Comparison of ENCODE assay signal across 9 cellular contexts in genomic region chr16:22232277-22233049, GRCh38. TPM values are rescaled to one million over a fixed set of nuclear protein-coding genes. Genes with fewer than 3 reads are reported as not detected.
A peak's percentile ranks its signal among the peaks of the same experiment; 100 is the strongest.
DNase-seq lines count a peak whose midpoint lies in the region; ATAC-seq lines count a peak whose summit lies in the region.
"Had no signal": no experiment of that assay in that cellular context is flagged by ENCODE, and none has a peak within 500 bp of the region (broad histone marks: within the 10 kb centered on the region; RNA-seq: fewer than 3 reads in every experiment).

No MANE protein-coding gene starts in this region.

- no peaks in the 10 kb centered on the region for H3K27me3 ChIP-seq in CD8-positive, alpha-beta memory T cell (ENCODE audit: insufficient read depth, low read length, poor library complexity, severe bottlenecking)
- H3K27me3 ChIP-seq: SJSA1 had no signal

- no peak overlapping the region for H3K4me3 ChIP-seq in CD8-positive, alpha-beta memory T cell (ENCODE audit: low read length)
- H3K4me3 ChIP-seq: SJSA1 had no signal

- no peaks in the 10 kb centered on the region for H3K4me1 ChIP-seq in CD8-positive, alpha-beta memory T cell (ENCODE audit: insufficient read depth, low read length)
- H3K4me1 ChIP-seq: SJSA1 had no signal

- no peaks in the 10 kb centered on the region for H3K9me3 Mint-ChIP-seq in CD8-positive, alpha-beta memory T cell

- in situ Hi-C loops in G401 (cut with HindIII; ENCODE audit: low sequenced_read_pairs), result no loop called here

- no peaks in the 10 kb centered on the region for H3K36me3 ChIP-seq in CD8-positive, alpha-beta memory T cell (ENCODE audit: insufficient read depth, low read length)

- H3K4me1 Mint-ChIP-seq in CD8-positive, alpha-beta memory T cell, result no peaks in the 10 kb centered on the region

- no peak overlapping the region for H3K4me3 Mint-ChIP-seq in CD8-positive, alpha-beta memory T cell

- no peaks in the 10 kb centered on the region for H3K9me3 ChIP-seq in CD8-positive, alpha-beta memory T cell (ENCODE audit: low read length)
- H3K9me3 ChIP-seq: SJSA1 had no signal

- H3K27ac ChIP-seq in CD8-positive, alpha-beta memory T cell (ENCODE audit: low read depth, low read length), result no peak overlapping the region
- H3K27ac ChIP-seq: SJSA1 had no signal

- H3K27ac Mint-ChIP-seq in CD8-positive, alpha-beta memory T cell, result peak overlapping the region in 1 of 8 donors; percentile 86

- H3K27me3 Mint-ChIP-seq in CD8-positive, alpha-beta memory T cell, result no peaks in the 10 kb centered on the region

- H3K36me3 Mint-ChIP-seq in CD8-positive, alpha-beta memory T cell, result peaks cover 5 to 39% (median 11%) of the 10 kb centered on the region in 3 donors

- DNase-seq in G401 (ENCODE audit: low spot score), result peak; percentile 69
- DNase-seq in NCI-H2227 treated with DMSO at 0.1 percent for 48 hours (lab: John Stamatoyannopoulos, UW), result peak; percentile 86
- DNase-seq in dermis blood vessel endothelial cell, result peak; percentile 71
- DNase-seq in renal cortical epithelial cell (ENCODE audit: low read depth), result peak; percentile 91
- no peak for DNase-seq in CD8-positive, alpha-beta memory T cell
- DNase-seq in GM19240 (ENCODE audit: insufficient read length, low spot score), result no peak
- no peak for DNase-seq in activated effector memory CD4-positive, alpha-beta T cell treated with Interleukin-2 at 50 U/mL for 16 hours

- CTCF ChIA-PET in CD8-positive, alpha-beta memory T cell (lab: Charles Lee), result interaction anchor here (1.2 to 1.9 kb wide), 2 partner anchors 27 to 65 kb away, joined by 4 to 5 read pairs; partner anchors contain the start of genes EEF2K and POLR3E

- no peak for ATAC-seq in GM18870 (IDR thresholded peaks at IDR 0.05; ENCODE audit: unreplicated experiment)

- POLR2A ChIA-PET in CD8-positive, alpha-beta memory T cell (lab: Charles Lee), result no interaction called here

RNA-seq across cellular contexts. Expression of gene EEF2K, which starts 26.4 kb away (rescaled TPM):
- 18.6 and 22.0 TPM in 2 replicates for total RNA-seq in G401 (2014; rRNA removed; shearing (Covaris generic))
- total RNA-seq in dermis blood vessel endothelial cell (44.1 and 59.6 TPM in 2 replicates), renal cortical epithelial cell (16.9 and 19.8 TPM in 2 replicates)
- total RNA-seq in CD8-positive, alpha-beta memory T cell, result 10 to 100 TPM; 27.2 to 28.3 TPM
- polyA plus RNA-seq in CD8-positive, alpha-beta memory T cell, result 1.9 TPM

Comparison
In these comparisons a context has a peak if more than half of its experiments do, and no peak if none do; other contexts are left out.
1. DNase-seq: peak in G401 (single experiment), NCI-H2227 treated with DMSO at 0.1 percent for 48 hours (single experiment), dermis blood vessel endothelial cell (single experiment) and renal cortical epithelial cell (single experiment); none in CD8-positive, alpha-beta memory T cell (0 of 5), GM19240 (single experiment) and activated effector memory CD4-positive, alpha-beta T cell treated with Interleukin-2 at 50 U/mL for 16 hours (single experiment).